11 cellular contexts compared by ENCODE assay signal in genomic region chr2:84800194-84800805, GRCh38.
DNase-seq lines count a peak whose midpoint lies in the region; ATAC-seq and FAIRE-seq lines count a peak whose summit lies in the region.
"Had no signal": no experiment of that assay in that cellular context is flagged by ENCODE, and none has a peak within 500 bp of the region (broad histone marks: within the 10 kb centered on the region; RNA-seq: fewer than 3 reads in every experiment).

No MANE protein-coding gene starts in this region.

- peak; percentile 49 for DNase-seq in fibroblast of peridontal ligament (ENCODE audit: extremely low read depth)
- DNase-seq in NCI-H1092 (lab: John Stamatoyannopoulos, UW) = no peak
- DNase-seq in putamen (ENCODE audit: low spot score) = no peak
- DNase-seq in urothelium cell line (ENCODE audit: low spot score) = no peak
- DNase-seq: colonic mucosa, DND-41, mammary epithelial cell, NCI-H774 had no signal

- peak; percentile 87 for ATAC-seq in GM18867 (IDR thresholded peaks at IDR 0.05; ENCODE audit: unreplicated experiment)
- peak; percentile 86 for ATAC-seq in GM21515 (IDR thresholded peaks at IDR 0.05; ENCODE audit: unreplicated experiment)
- peak; percentile 79 for ATAC-seq in HG03139 (IDR thresholded peaks at IDR 0.05; ENCODE audit: unreplicated experiment)

- FAIRE-seq in urothelium cell line (lab: Jason Lieb, UNC) = no peak
